ENCODE assay signal across 9 cellular contexts in the genomic region with DNA sequence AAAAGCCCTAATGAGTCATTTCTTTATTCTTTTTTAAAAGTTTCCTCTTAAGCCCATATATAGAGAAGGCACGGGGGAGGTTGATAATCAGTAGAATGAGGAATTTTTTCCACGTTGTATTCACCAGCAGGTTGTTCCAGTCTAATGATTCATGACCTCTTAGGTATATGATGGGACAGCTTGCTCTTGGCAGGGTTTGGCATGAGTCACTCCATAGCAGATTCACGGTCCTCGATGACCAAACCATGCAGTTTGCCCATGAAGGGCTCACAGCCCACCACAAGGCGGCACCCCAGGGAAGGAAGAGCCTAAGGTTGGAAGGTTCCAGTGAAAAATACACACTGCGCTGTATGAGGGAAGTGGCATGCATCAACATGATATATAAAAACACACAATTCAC.
DNase-seq lines count a peak whose midpoint lies in the region; ATAC-seq and TF ChIP-seq lines count a peak whose summit lies in the region.
"Had no signal": no experiment of that assay in that cellular context is flagged by ENCODE, and none has a peak within 500 bp of the region (broad histone marks: within the 10 kb centered on the region; RNA-seq: fewer than 3 reads in every experiment).

No MANE protein-coding gene starts in this region.

- no peak overlapping the region for H3K4me3 ChIP-seq in ovary
- H3K4me3 ChIP-seq: skin epidermis had no signal

- ATAC-seq in GM21786 (IDR thresholded peaks at IDR 0.05; ENCODE audit: unreplicated experiment), result no peak

- DNase-seq in stimulated activated naive CD4-positive, alpha-beta T cell treated with Interleukin-2 at 50 U/mL for 16 hours (lab: John Stamatoyannopoulos, UW), result peak; percentile 63
- DNase-seq in stimulated activated naive CD4-positive, alpha-beta T cell (lab: John Stamatoyannopoulos, UW), result no peak
- DNase-seq in SW480 (ENCODE audit: low spot score) (peak; percentile 25), cerebellar cortex (ENCODE audit: low spot score) (peak; percentile 44), ovary (peak in 4 of 5 donors; percentile 8 to 20 (median 20)), mesenteric fat pad (ENCODE audit: low spot score) (no peak), NCI-H774 (lab: John Stamatoyannopoulos, UW) (no peak)

- TF ChIP-seq POLR2A in ovary (IDR thresholded peaks at IDR 0.05), result no peak

- H3K27me3 ChIP-seq in ovary, result no peaks in the 10 kb centered on the region

- peaks cover 2% of the 10 kb centered on the region for H3K4me1 ChIP-seq in ovary (ENCODE audit: insufficient read depth)

- no peaks in the 10 kb centered on the region for H3K9me3 ChIP-seq in ovary

- intact Hi-C loops in ovary (cut with DNase I), result no loop called here

- TF ChIP-seq CTCF in ovary (IDR thresholded peaks at IDR 0.05), result no peak

- H3K36me3 ChIP-seq in ovary, result no peaks in the 10 kb centered on the region

- no peak overlapping the region for H3K27ac ChIP-seq in ovary
- H3K27ac ChIP-seq: skin epidermis had no signal

- TF ChIP-seq EP300 in ovary (IDR thresholded peaks at IDR 0.05), result no peak

- 43 to 45% (median 44%) methylated on average over 6 of the region's 6 CpGs for WGBS in ovary, 3 donors

Comparison
In these comparisons a context has a peak if more than half of its experiments do, and no peak if none do; other contexts are left out.
1. DNase-seq: peak in stimulated activated naive CD4-positive, alpha-beta T cell treated with Interleukin-2 at 50 U/mL for 16 hours (single experiment), SW480 (single experiment), cerebellar cortex (single experiment) and ovary (4 of 5); none in stimulated activated naive CD4-positive, alpha-beta T cell (0 of 6), mesenteric fat pad (single experiment) and NCI-H774 (single experiment).